Comparison of ENCODE assay signal across 2 cellular contexts in genomic region chr3:148791955-148792354, GRCh38.
TF ChIP-seq lines count a peak whose summit lies in the region.

No MANE protein-coding gene starts in this region.

TF ChIP-seq in SK-N-SH, 30 proteins besides CTCF, POLR2A, EP300 and RAD21:
- TF ChIP-seq REST (IDR thresholded peaks at IDR 0.05; ENCODE audit: low read depth, low read length) (no peak), SIN3A (IDR thresholded peaks at IDR 0.05; ENCODE audit: borderline replicate concordance, low read depth, low read length) (no peak), MXI1 (IDR thresholded peaks at IDR 0.05; ENCODE audit: low read depth, low read length) (no peak), CHD2 (IDR thresholded peaks at IDR 0.05; ENCODE audit: low read length, partially characterized antibody) (peak; percentile 6), GATA2 (CRISPR knock-in tag; IDR thresholded peaks at IDR 0.05) (peak; percentile 82)
- TF ChIP-seq, protein P1, sequence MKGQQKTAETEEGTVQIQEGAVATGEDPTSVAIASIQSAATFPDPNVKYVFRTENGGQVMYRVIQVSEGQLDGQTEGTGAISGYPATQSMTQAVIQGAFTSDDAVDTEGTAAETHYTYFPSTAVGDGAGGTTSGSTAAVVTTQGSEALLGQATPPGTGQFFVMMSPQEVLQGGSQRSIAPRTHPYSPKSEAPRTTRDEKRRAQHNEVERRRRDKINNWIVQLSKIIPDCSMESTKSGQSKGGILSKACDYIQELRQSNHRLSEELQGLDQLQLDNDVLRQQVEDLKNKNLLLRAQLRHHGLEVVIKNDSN (IDR thresholded peaks at IDR 0.05; ENCODE audit: borderline replicate concordance, low read depth) = no peak
- TF ChIP-seq, protein P2, sequence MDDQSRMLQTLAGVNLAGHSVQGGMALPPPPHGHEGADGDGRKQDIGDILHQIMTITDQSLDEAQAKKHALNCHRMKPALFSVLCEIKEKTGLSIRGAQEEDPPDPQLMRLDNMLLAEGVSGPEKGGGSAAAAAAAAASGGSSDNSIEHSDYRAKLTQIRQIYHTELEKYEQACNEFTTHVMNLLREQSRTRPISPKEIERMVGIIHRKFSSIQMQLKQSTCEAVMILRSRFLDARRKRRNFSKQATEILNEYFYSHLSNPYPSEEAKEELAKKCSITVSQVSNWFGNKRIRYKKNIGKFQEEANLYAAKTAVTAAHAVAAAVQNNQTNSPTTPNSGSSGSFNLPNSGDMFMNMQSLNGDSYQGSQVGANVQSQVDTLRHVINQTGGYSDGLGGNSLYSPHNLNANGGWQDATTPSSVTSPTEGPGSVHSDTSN (IDR thresholded peaks at IDR 0.05) = no peak

TF ChIP-seq in SK-N-SH treated with all-trans-retinoic acid at 6 μM for 48 hours, 23 proteins besides CTCF, POLR2A, EP300 and RAD21:
- TF ChIP-seq, protein P3, sequence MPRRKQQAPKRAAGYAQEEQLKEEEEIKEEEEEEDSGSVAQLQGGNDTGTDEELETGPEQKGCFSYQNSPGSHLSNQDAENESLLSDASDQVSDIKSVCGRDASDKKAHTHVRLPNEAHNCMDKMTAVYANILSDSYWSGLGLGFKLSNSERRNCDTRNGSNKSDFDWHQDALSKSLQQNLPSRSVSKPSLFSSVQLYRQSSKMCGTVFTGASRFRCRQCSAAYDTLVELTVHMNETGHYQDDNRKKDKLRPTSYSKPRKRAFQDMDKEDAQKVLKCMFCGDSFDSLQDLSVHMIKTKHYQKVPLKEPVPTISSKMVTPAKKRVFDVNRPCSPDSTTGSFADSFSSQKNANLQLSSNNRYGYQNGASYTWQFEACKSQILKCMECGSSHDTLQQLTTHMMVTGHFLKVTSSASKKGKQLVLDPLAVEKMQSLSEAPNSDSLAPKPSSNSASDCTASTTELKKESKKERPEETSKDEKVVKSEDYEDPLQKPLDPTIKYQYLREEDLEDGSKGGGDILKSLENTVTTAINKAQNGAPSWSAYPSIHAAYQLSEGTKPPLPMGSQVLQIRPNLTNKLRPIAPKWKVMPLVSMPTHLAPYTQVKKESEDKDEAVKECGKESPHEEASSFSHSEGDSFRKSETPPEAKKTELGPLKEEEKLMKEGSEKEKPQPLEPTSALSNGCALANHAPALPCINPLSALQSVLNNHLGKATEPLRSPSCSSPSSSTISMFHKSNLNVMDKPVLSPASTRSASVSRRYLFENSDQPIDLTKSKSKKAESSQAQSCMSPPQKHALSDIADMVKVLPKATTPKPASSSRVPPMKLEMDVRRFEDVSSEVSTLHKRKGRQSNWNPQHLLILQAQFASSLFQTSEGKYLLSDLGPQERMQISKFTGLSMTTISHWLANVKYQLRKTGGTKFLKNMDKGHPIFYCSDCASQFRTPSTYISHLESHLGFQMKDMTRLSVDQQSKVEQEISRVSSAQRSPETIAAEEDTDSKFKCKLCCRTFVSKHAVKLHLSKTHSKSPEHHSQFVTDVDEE (CRISPR knock-in tag; IDR thresholded peaks at IDR 0.05) = no peak
- TF ChIP-seq OSR1 (CRISPR knock-in tag; IDR thresholded peaks at IDR 0.05) = no peak
- no peak for TF ChIP-seq SNAI2 (CRISPR knock-in tag; IDR thresholded peaks at IDR 0.05)
- TF ChIP-seq, protein P4, sequence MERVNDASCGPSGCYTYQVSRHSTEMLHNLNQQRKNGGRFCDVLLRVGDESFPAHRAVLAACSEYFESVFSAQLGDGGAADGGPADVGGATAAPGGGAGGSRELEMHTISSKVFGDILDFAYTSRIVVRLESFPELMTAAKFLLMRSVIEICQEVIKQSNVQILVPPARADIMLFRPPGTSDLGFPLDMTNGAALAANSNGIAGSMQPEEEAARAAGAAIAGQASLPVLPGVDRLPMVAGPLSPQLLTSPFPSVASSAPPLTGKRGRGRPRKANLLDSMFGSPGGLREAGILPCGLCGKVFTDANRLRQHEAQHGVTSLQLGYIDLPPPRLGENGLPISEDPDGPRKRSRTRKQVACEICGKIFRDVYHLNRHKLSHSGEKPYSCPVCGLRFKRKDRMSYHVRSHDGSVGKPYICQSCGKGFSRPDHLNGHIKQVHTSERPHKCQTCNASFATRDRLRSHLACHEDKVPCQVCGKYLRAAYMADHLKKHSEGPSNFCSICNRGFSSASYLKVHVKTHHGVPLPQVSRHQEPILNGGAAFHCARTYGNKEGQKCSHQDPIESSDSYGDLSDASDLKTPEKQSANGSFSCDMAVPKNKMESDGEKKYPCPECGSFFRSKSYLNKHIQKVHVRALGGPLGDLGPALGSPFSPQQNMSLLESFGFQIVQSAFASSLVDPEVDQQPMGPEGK (CRISPR knock-in tag; IDR thresholded peaks at IDR 0.05; ENCODE audit: borderline replicate concordance) = no peak
- no peak for TF ChIP-seq ISL1 (CRISPR knock-in tag; IDR thresholded peaks at IDR 0.05)
- no peak for TF ChIP-seq ESRRG (CRISPR knock-in tag; IDR thresholded peaks at IDR 0.05)
- TF ChIP-seq POU6F1 (CRISPR knock-in tag; IDR thresholded peaks at IDR 0.05; ENCODE audit: borderline replicate concordance, low read depth) = no peak
- TF ChIP-seq ZC3H10 (CRISPR knock-in tag; IDR thresholded peaks at IDR 0.05) = no peak
- TF ChIP-seq CSRNP3 (CRISPR knock-in tag; IDR thresholded peaks at IDR 0.05) = no peak
- TF ChIP-seq TCF4 (CRISPR knock-in tag; IDR thresholded peaks at IDR 0.05; ENCODE audit: borderline replicate concordance) = no peak
